ENCODE assay signal across 17 cellular contexts in genomic region chr19:36244066-36244465, GRCh38.
"Had no signal": no experiment of that assay in that cellular context is flagged by ENCODE, and none has a peak within 500 bp of the region (broad histone marks: within the 10 kb centered on the region; RNA-seq: fewer than 3 reads in every experiment).

No MANE protein-coding gene starts in this region.

- ATAC-seq: gastrocnemius medialis; right cardiac atrium; stimulated activated naive CD8-positive, alpha-beta T cell treated with anti-CD3 and anti-CD28 coated beads, Interleukin-15, Interleukin-2, amounts not matched to agents 100 U/mL and 50 U/mL, for 24 hours had no signal

- H3K9me3 ChIP-seq: esophagus muscularis mucosa, gastrocnemius medialis, pancreas, thyroid gland, uterus had no signal

- H3K4me1 ChIP-seq: gastrocnemius medialis, pancreas, uterus had no signal

- H3K27me3 ChIP-seq: pancreas, thyroid gland, uterus had no signal

- H3K36me3 ChIP-seq: pancreas, thyroid gland, uterus had no signal

- H3K27ac ChIP-seq: epithelial cell of prostate, esophagus muscularis mucosa, gastrocnemius medialis, pancreas, suprapubic skin, uterus had no signal

- H3K9me3 Mint-ChIP-seq: type B pancreatic cell had no signal

- H3K4me3 ChIP-seq: gastrocnemius medialis, pancreas, suprapubic skin, thyroid gland, uterus had no signal

- H3K4me1 Mint-ChIP-seq: nephron had no signal

- H3K27ac Mint-ChIP-seq: mesothelial cell of epicardium, nephron had no signal

- FAIRE-seq: pancreas, small intestine had no signal

- DNase-seq: effector memory CD4-positive, alpha-beta T cell; gastrocnemius medialis; kidney glomerular epithelial cell; occipital lobe; pancreas; right cardiac atrium; small intestine; stimulated activated CD4-positive, alpha-beta T cell treated with anti-CD3 and anti-CD28 coated beads, Interleukin-12 subunit alpha, Interleukin-12 subunit beta, amount 100 ng/mL, for 4 hours; stimulated activated naive CD8-positive, alpha-beta T cell treated with anti-CD3 and anti-CD28 coated beads, Interleukin-15, Interleukin-2, amounts not matched to agents 100 U/mL and 50 U/mL, for 24 hours; thyroid gland; uterus had no signal
